ENCODE assay signal across 1 cellular context in the genomic region with DNA sequence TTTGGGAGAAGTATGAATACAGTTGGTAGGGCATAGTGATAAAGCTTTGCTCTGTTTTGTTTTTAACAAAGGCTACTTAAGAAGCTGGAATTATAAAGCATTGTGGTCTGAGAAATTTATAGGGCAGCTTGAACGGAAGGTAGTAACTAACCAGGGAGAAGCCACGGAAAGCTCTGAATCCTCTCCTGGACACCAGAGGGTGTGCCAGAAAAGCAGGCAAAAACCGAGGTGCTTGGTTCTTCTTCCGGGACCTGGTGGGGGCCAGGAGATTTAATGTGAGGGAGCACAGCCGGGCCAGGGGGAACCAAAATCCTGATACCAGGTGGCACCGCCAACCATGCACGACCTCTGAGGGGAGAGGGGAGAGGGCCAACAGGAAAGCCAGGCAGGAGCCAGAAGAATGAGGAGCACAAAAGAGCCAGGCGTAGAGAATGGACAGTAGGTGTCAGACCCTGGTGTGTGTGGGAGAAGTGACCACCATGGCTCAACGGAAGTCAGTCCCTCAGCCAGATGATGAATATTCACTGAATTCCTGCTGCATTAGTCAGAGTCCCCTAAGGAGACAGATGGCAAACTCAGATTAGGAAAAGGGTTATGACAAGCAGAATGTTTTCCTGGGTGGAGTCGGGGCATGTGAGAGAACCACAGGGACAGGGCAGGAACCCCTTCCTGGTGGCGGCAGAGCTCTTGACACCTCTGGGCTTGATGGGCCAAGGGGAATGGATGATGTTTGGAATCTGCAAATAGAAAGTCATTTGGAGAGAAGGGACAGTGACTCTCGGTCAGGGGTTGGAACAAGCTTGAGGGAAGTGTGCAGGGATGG.
TF ChIP-seq lines count a peak whose summit lies in the region.

No MANE protein-coding gene starts in this region.

TF ChIP-seq in K562, 482 proteins besides CTCF, POLR2A, EP300 and RAD21 (continued from another document and continues in another):
- TF ChIP-seq, protein P1, sequence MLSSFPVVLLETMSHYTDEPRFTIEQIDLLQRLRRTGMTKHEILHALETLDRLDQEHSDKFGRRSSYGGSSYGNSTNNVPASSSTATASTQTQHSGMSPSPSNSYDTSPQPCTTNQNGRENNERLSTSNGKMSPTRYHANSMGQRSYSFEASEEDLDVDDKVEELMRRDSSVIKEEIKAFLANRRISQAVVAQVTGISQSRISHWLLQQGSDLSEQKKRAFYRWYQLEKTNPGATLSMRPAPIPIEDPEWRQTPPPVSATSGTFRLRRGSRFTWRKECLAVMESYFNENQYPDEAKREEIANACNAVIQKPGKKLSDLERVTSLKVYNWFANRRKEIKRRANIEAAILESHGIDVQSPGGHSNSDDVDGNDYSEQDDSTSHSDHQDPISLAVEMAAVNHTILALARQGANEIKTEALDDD (IDR thresholded peaks at IDR 0.05), result peak; percentile 13; the same call in 1 of the 2 replicates
- TF ChIP-seq, protein P2, sequence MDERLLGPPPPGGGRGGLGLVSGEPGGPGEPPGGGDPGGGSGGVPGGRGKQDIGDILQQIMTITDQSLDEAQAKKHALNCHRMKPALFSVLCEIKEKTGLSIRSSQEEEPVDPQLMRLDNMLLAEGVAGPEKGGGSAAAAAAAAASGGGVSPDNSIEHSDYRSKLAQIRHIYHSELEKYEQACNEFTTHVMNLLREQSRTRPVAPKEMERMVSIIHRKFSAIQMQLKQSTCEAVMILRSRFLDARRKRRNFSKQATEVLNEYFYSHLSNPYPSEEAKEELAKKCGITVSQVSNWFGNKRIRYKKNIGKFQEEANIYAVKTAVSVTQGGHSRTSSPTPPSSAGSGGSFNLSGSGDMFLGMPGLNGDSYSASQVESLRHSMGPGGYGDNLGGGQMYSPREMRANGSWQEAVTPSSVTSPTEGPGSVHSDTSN (CRISPR knock-in tag; IDR thresholded peaks at IDR 0.05; ENCODE audit: low read depth), result no peak
- TF ChIP-seq, protein P2 (tag; conservative IDR thresholded peaks at IDR 0.05; ENCODE audit: low read depth), result peak; percentile 68
- TF ChIP-seq, protein P3, sequence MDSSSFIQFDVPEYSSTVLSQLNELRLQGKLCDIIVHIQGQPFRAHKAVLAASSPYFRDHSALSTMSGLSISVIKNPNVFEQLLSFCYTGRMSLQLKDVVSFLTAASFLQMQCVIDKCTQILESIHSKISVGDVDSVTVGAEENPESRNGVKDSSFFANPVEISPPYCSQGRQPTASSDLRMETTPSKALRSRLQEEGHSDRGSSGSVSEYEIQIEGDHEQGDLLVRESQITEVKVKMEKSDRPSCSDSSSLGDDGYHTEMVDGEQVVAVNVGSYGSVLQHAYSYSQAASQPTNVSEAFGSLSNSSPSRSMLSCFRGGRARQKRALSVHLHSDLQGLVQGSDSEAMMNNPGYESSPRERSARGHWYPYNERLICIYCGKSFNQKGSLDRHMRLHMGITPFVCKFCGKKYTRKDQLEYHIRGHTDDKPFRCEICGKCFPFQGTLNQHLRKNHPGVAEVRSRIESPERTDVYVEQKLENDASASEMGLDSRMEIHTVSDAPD (CRISPR knock-in tag; IDR thresholded peaks at IDR 0.05), result no peak
- TF ChIP-seq, protein P4, sequence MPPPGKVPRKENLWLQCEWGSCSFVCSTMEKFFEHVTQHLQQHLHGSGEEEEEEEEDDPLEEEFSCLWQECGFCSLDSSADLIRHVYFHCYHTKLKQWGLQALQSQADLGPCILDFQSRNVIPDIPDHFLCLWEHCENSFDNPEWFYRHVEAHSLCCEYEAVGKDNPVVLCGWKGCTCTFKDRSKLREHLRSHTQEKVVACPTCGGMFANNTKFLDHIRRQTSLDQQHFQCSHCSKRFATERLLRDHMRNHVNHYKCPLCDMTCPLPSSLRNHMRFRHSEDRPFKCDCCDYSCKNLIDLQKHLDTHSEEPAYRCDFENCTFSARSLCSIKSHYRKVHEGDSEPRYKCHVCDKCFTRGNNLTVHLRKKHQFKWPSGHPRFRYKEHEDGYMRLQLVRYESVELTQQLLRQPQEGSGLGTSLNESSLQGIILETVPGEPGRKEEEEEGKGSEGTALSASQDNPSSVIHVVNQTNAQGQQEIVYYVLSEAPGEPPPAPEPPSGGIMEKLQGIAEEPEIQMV (tag; conservative IDR thresholded peaks at IDR 0.05; ENCODE audit: low read depth), result no peak
- TF ChIP-seq, protein P5, sequence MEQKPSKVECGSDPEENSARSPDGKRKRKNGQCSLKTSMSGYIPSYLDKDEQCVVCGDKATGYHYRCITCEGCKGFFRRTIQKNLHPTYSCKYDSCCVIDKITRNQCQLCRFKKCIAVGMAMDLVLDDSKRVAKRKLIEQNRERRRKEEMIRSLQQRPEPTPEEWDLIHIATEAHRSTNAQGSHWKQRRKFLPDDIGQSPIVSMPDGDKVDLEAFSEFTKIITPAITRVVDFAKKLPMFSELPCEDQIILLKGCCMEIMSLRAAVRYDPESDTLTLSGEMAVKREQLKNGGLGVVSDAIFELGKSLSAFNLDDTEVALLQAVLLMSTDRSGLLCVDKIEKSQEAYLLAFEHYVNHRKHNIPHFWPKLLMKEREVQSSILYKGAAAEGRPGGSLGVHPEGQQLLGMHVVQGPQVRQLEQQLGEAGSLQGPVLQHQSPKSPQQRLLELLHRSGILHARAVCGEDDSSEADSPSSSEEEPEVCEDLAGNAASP (IDR thresholded peaks at IDR 0.05), result no peak
- TF ChIP-seq, protein P6, sequence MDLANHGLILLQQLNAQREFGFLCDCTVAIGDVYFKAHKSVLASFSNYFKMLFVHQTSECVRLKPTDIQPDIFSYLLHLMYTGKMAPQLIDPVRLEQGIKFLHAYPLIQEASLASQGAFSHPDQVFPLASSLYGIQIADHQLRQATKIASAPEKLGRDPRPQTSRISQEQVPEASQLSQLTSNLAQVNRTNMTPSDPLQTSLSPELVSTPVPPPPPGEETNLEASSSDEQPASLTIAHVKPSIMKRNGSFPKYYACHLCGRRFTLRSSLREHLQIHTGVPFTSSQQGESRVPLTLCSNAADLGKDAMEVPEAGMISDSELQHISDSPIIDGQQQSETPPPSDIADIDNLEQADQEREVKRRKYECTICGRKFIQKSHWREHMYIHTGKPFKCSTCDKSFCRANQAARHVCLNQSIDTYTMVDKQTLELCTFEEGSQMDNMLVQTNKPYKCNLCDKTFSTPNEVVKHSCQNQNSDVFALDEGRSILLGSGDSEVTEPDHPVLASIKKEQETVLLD (IDR thresholded peaks at IDR 0.05), result peak; percentile 58; the same call in 1 of the 2 replicates
- TF ChIP-seq, protein P7, sequence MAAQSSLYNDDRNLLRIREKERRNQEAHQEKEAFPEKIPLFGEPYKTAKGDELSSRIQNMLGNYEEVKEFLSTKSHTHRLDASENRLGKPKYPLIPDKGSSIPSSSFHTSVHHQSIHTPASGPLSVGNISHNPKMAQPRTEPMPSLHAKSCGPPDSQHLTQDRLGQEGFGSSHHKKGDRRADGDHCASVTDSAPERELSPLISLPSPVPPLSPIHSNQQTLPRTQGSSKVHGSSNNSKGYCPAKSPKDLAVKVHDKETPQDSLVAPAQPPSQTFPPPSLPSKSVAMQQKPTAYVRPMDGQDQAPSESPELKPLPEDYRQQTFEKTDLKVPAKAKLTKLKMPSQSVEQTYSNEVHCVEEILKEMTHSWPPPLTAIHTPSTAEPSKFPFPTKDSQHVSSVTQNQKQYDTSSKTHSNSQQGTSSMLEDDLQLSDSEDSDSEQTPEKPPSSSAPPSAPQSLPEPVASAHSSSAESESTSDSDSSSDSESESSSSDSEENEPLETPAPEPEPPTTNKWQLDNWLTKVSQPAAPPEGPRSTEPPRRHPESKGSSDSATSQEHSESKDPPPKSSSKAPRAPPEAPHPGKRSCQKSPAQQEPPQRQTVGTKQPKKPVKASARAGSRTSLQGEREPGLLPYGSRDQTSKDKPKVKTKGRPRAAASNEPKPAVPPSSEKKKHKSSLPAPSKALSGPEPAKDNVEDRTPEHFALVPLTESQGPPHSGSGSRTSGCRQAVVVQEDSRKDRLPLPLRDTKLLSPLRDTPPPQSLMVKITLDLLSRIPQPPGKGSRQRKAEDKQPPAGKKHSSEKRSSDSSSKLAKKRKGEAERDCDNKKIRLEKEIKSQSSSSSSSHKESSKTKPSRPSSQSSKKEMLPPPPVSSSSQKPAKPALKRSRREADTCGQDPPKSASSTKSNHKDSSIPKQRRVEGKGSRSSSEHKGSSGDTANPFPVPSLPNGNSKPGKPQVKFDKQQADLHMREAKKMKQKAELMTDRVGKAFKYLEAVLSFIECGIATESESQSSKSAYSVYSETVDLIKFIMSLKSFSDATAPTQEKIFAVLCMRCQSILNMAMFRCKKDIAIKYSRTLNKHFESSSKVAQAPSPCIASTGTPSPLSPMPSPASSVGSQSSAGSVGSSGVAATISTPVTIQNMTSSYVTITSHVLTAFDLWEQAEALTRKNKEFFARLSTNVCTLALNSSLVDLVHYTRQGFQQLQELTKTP (IDR thresholded peaks at IDR 0.05; ENCODE audit: low read depth in 1 of 2, partially characterized antibody in 2 of 2), result peak; percentile 44 to 64
- TF ChIP-seq, protein P8, sequence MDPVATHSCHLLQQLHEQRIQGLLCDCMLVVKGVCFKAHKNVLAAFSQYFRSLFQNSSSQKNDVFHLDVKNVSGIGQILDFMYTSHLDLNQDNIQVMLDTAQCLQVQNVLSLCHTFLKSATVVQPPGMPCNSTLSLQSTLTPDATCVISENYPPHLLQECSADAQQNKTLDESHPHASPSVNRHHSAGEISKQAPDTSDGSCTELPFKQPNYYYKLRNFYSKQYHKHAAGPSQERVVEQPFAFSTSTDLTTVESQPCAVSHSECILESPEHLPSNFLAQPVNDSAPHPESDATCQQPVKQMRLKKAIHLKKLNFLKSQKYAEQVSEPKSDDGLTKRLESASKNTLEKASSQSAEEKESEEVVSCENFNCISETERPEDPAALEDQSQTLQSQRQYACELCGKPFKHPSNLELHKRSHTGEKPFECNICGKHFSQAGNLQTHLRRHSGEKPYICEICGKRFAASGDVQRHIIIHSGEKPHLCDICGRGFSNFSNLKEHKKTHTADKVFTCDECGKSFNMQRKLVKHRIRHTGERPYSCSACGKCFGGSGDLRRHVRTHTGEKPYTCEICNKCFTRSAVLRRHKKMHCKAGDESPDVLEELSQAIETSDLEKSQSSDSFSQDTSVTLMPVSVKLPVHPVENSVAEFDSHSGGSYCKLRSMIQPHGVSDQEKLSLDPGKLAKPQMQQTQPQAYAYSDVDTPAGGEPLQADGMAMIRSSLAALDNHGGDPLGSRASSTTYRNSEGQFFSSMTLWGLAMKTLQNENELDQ (CRISPR knock-in tag; IDR thresholded peaks at IDR 0.05; ENCODE audit: borderline replicate concordance), result no peak
- TF ChIP-seq ZNF561 (CRISPR knock-in tag; conservative IDR thresholded peaks at IDR 0.05) (no peak), BRCA1 (IDR thresholded peaks at IDR 0.05) (no peak), BRCA1 (CRISPR knock-in tag; IDR thresholded peaks at IDR 0.05) (no peak), ZNF76 (CRISPR knock-in tag; IDR thresholded peaks at IDR 0.05; ENCODE audit: borderline replicate concordance) (no peak), MAFF (IDR thresholded peaks at IDR 0.05; ENCODE audit: low read length) (no peak; the same call in 1 of the 2 replicates), CSDE1 (IDR thresholded peaks at IDR 0.05) (no peak), JUND (IDR thresholded peaks at IDR 0.05; ENCODE audit: borderline replicate concordance, low read depth, low read length) (peak; percentile 99), JUND (tag; IDR thresholded peaks at IDR 0.05; ENCODE audit: borderline replicate concordance, low read depth, low read length) (peak; percentile 98; the same call in 2 of the 3 replicates), SAFB (IDR thresholded peaks at IDR 0.05; ENCODE audit: borderline replicate concordance, low read depth, low read length) (no peak), RNF2 (IDR thresholded peaks at IDR 0.05) (0 out of 2 replicates have a peak, but pooled peaks have one; percentile 34), LARP7 (IDR thresholded peaks at IDR 0.05) (no peak), SPI1 (IDR thresholded peaks at IDR 0.05; ENCODE audit: borderline replicate concordance, low read depth, low read length) (0 out of 2 replicates have a peak, but pooled peaks have one; percentile 2), KAT7 (CRISPR knock-in tag; IDR thresholded peaks at IDR 0.05; ENCODE audit: borderline replicate concordance) (no peak)
- TF ChIP-seq, protein P9, sequence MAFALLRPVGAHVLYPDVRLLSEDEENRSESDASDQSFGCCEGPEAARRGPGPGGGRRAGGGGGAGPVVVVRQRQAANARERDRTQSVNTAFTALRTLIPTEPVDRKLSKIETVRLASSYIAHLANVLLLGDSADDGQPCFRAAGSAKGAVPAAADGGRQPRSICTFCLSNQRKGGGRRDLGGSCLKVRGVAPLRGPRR (CRISPR knock-in tag; IDR thresholded peaks at IDR 0.05), result no peak
- TF ChIP-seq, protein P10, sequence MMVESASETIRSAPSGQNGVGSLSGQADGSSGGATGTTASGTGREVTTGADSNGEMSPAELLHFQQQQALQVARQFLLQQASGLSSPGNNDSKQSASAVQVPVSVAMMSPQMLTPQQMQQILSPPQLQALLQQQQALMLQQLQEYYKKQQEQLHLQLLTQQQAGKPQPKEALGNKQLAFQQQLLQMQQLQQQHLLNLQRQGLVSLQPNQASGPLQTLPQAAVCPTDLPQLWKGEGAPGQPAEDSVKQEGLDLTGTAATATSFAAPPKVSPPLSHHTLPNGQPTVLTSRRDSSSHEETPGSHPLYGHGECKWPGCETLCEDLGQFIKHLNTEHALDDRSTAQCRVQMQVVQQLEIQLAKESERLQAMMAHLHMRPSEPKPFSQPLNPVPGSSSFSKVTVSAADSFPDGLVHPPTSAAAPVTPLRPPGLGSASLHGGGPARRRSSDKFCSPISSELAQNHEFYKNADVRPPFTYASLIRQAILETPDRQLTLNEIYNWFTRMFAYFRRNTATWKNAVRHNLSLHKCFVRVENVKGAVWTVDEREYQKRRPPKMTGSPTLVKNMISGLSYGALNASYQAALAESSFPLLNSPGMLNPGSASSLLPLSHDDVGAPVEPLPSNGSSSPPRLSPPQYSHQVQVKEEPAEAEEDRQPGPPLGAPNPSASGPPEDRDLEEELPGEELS (CRISPR knock-in tag; IDR thresholded peaks at IDR 0.05; ENCODE audit: borderline replicate concordance), result no peak
- TF ChIP-seq, protein P11, sequence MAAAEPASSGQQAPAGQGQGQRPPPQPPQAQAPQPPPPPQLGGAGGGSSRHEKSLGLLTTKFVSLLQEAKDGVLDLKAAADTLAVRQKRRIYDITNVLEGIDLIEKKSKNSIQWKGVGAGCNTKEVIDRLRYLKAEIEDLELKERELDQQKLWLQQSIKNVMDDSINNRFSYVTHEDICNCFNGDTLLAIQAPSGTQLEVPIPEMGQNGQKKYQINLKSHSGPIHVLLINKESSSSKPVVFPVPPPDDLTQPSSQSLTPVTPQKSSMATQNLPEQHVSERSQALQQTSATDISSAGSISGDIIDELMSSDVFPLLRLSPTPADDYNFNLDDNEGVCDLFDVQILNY (CRISPR knock-in tag; IDR thresholded peaks at IDR 0.05), result no peak
